12 cellular contexts compared by ENCODE assay signal in genomic region chr11:125990244-125990643, GRCh38. TPM values are rescaled to one million over a fixed set of nuclear protein-coding genes. Genes with fewer than 3 reads are reported as not detected.
DNase-seq lines count a peak whose midpoint lies in the region; ATAC-seq and TF ChIP-seq lines count a peak whose summit lies in the region.
"Had no signal": no experiment of that assay in that cellular context is flagged by ENCODE, and none has a peak within 500 bp of the region (broad histone marks: within the 10 kb centered on the region; RNA-seq: fewer than 3 reads in every experiment).

No MANE protein-coding gene starts in this region.

- POLR2A ChIA-PET in activated CD4-positive, alpha-beta memory T cell treated with anti-CD3 and anti-CD28 coated beads for 36 hours (lab: Charles Lee), result no interaction called here
- POLR2A ChIA-PET in activated CD4-positive, alpha-beta memory T cell treated with anti-CD3 and anti-CD28 coated beads, Interleukin-2, amount 10 ng/mL, durations not matched to agents 7 days and 5 days (lab: Charles Lee), result no interaction called here

- peak; percentile 69 for ATAC-seq in stimulated activated effector memory CD8-positive, alpha-beta T cell treated with anti-CD3 and anti-CD28 coated beads, Interleukin-12 subunit alpha, Interleukin-12 subunit beta, amount 100 ng/mL, for 72 hours
- no peak for ATAC-seq in HG03097 (IDR thresholded peaks at IDR 0.05; ENCODE audit: low FRiP score, unreplicated experiment)
- no peak for ATAC-seq in HG03108 (IDR thresholded peaks at IDR 0.05; ENCODE audit: unreplicated experiment)

- BruUV-seq in Calu3 (replicated peaks; lab: Mats Ljungman, UMichigan), result no TSS peak

- intact Hi-C loops in activated CD4-positive, alpha-beta memory T cell treated with anti-CD3 and anti-CD28 coated beads for 36 hours (cut with micrococcal nuclease), result no loop called here
- intact Hi-C loops in Calu3 (cut with micrococcal nuclease; ENCODE audit: unreplicated experiment), result no loop called here

- no peak overlapping the region for H3K27ac Mint-ChIP-seq in activated CD4-positive, alpha-beta memory T cell treated with anti-CD3 and anti-CD28 coated beads for 36 hours
- no peak overlapping the region for H3K27ac Mint-ChIP-seq in activated CD4-positive, alpha-beta memory T cell treated with anti-CD3 and anti-CD28 coated beads, Interleukin-2, amount 10 ng/mL, durations not matched to agents 7 days and 5 days
- no peak overlapping the region for H3K27ac Mint-ChIP-seq in stimulated activated effector memory CD8-positive, alpha-beta T cell treated with anti-CD3 and anti-CD28 coated beads, Interleukin-12 subunit alpha, Interleukin-12 subunit beta, amount 100 ng/mL, for 72 hours
- no peak overlapping the region for H3K27ac Mint-ChIP-seq in Calu3 (ENCODE audit: unreplicated experiment)
- H3K27ac Mint-ChIP-seq: activated naive CD4-positive, alpha-beta T cell treated with anti-CD3 and anti-CD28 coated beads, Interleukin-2, amount 50 U/mL, for 24 hours; CD14-positive monocyte had no signal

- no peaks in the 10 kb centered on the region for H3K36me3 Mint-ChIP-seq in activated CD4-positive, alpha-beta memory T cell treated with anti-CD3 and anti-CD28 coated beads for 36 hours
- H3K36me3 Mint-ChIP-seq in activated CD4-positive, alpha-beta memory T cell treated with anti-CD3 and anti-CD28 coated beads, Interleukin-2, amount 10 ng/mL, durations not matched to agents 7 days and 5 days (ENCODE audit: low read depth), result no peaks in the 10 kb centered on the region
- H3K36me3 Mint-ChIP-seq in stimulated activated effector memory CD8-positive, alpha-beta T cell treated with anti-CD3 and anti-CD28 coated beads, Interleukin-12 subunit alpha, Interleukin-12 subunit beta, amount 100 ng/mL, for 72 hours, result no peaks in the 10 kb centered on the region
- H3K36me3 Mint-ChIP-seq in Calu3 (ENCODE audit: insufficient read depth, unreplicated experiment), result no peaks in the 10 kb centered on the region
- H3K36me3 Mint-ChIP-seq: CD14-positive monocyte had no signal

- DNase-seq in activated CD4-positive, alpha-beta memory T cell treated with anti-CD3 and anti-CD28 coated beads for 36 hours, result peak; percentile 47
- no peak for DNase-seq in activated CD4-positive, alpha-beta memory T cell treated with anti-CD3 and anti-CD28 coated beads, Interleukin-2, amount 10 ng/mL, durations not matched to agents 7 days and 5 days
- peak; percentile 11 for DNase-seq in glomerular visceral epithelial cell (ENCODE audit: extremely low spot score)
- no peak for DNase-seq in stimulated activated effector memory CD8-positive, alpha-beta T cell treated with anti-CD3 and anti-CD28 coated beads, Interleukin-12 subunit alpha, Interleukin-12 subunit beta, amount 100 ng/mL, for 72 hours (ENCODE audit: low spot score in 2 of 2)
- DNase-seq in Calu3, result no peak

- CTCF ChIA-PET in activated CD4-positive, alpha-beta memory T cell treated with anti-CD3 and anti-CD28 coated beads for 36 hours (lab: Charles Lee), result interaction anchor here (0.5 kb wide), 1 partner anchor 50 kb away, joined by 5 read pairs; no protein-coding TSS in a partner anchor
- CTCF ChIA-PET in activated CD4-positive, alpha-beta memory T cell treated with anti-CD3 and anti-CD28 coated beads, Interleukin-2, amount 10 ng/mL, durations not matched to agents 7 days and 5 days (lab: Charles Lee), result no interaction called here
- CTCF ChIA-PET in Calu3 (lab: Charles Lee), result no interaction called here

- H3K4me3 Mint-ChIP-seq in activated CD4-positive, alpha-beta memory T cell treated with anti-CD3 and anti-CD28 coated beads for 36 hours, result no peak overlapping the region
- H3K4me3 Mint-ChIP-seq in activated CD4-positive, alpha-beta memory T cell treated with anti-CD3 and anti-CD28 coated beads, Interleukin-2, amount 10 ng/mL, durations not matched to agents 7 days and 5 days, result no peak overlapping the region
- no peak overlapping the region for H3K4me3 Mint-ChIP-seq in stimulated activated effector memory CD8-positive, alpha-beta T cell treated with anti-CD3 and anti-CD28 coated beads, Interleukin-12 subunit alpha, Interleukin-12 subunit beta, amount 100 ng/mL, for 72 hours
- no peak overlapping the region for H3K4me3 Mint-ChIP-seq in Calu3 (ENCODE audit: low read depth, unreplicated experiment)
- H3K4me3 Mint-ChIP-seq: activated naive CD4-positive, alpha-beta T cell treated with anti-CD3 and anti-CD28 coated beads, Interleukin-2, amount 50 U/mL, for 24 hours; CD14-positive monocyte had no signal

- no peaks in the 10 kb centered on the region for H3K9me3 Mint-ChIP-seq in activated CD4-positive, alpha-beta memory T cell treated with anti-CD3 and anti-CD28 coated beads for 36 hours
- H3K9me3 Mint-ChIP-seq in activated CD4-positive, alpha-beta memory T cell treated with anti-CD3 and anti-CD28 coated beads, Interleukin-2, amount 10 ng/mL, durations not matched to agents 7 days and 5 days, result no peaks in the 10 kb centered on the region
- H3K9me3 Mint-ChIP-seq in stimulated activated effector memory CD8-positive, alpha-beta T cell treated with anti-CD3 and anti-CD28 coated beads, Interleukin-12 subunit alpha, Interleukin-12 subunit beta, amount 100 ng/mL, for 72 hours, result no peaks in the 10 kb centered on the region
- H3K9me3 Mint-ChIP-seq in Calu3 (ENCODE audit: low read depth, unreplicated experiment), result no peaks in the 10 kb centered on the region
- H3K9me3 Mint-ChIP-seq: activated naive CD4-positive, alpha-beta T cell treated with anti-CD3 and anti-CD28 coated beads, Interleukin-2, amount 50 U/mL, for 24 hours had no signal

- peaks cover under 1% of the 10 kb centered on the region for H3K27me3 Mint-ChIP-seq in activated CD4-positive, alpha-beta memory T cell treated with anti-CD3 and anti-CD28 coated beads for 36 hours
- peaks cover 10% of the 10 kb centered on the region for H3K27me3 Mint-ChIP-seq in activated CD4-positive, alpha-beta memory T cell treated with anti-CD3 and anti-CD28 coated beads, Interleukin-2, amount 10 ng/mL, durations not matched to agents 7 days and 5 days
- no peaks in the 10 kb centered on the region for H3K27me3 Mint-ChIP-seq in Calu3 (ENCODE audit: unreplicated experiment)
- H3K27me3 Mint-ChIP-seq: activated naive CD4-positive, alpha-beta T cell treated with anti-CD3 and anti-CD28 coated beads, Interleukin-2, amount 50 U/mL, for 24 hours had no signal

- H3K4me1 Mint-ChIP-seq in activated CD4-positive, alpha-beta memory T cell treated with anti-CD3 and anti-CD28 coated beads for 36 hours (ENCODE audit: low read depth), result peaks cover 12% of the 10 kb centered on the region
- H3K4me1 Mint-ChIP-seq in activated CD4-positive, alpha-beta memory T cell treated with anti-CD3 and anti-CD28 coated beads, Interleukin-2, amount 10 ng/mL, durations not matched to agents 7 days and 5 days, result peaks cover 11% of the 10 kb centered on the region
- H3K4me1 Mint-ChIP-seq in stimulated activated effector memory CD8-positive, alpha-beta T cell treated with anti-CD3 and anti-CD28 coated beads, Interleukin-12 subunit alpha, Interleukin-12 subunit beta, amount 100 ng/mL, for 72 hours, result no peaks in the 10 kb centered on the region
- no peaks in the 10 kb centered on the region for H3K4me1 Mint-ChIP-seq in Calu3 (ENCODE audit: low read depth, unreplicated experiment)
- H3K4me1 Mint-ChIP-seq: activated naive CD4-positive, alpha-beta T cell treated with anti-CD3 and anti-CD28 coated beads, Interleukin-2, amount 50 U/mL, for 24 hours; CD14-positive monocyte had no signal

- no peak for TF ChIP-seq CTCF in Calu3 (IDR thresholded peaks at IDR 0.05; ENCODE audit: unreplicated experiment)

TF ChIP-seq in PFSK-1, 5 proteins besides CTCF, POLR2A, EP300 and RAD21:
- TF ChIP-seq TAF1 (IDR thresholded peaks at IDR 0.05; ENCODE audit: borderline replicate concordance, insufficient read depth, low read length) (0 out of 2 replicates have a peak, but pooled peaks have one; percentile 29), REST (IDR thresholded peaks at IDR 0.05; ENCODE audit: insufficient read depth in 1 of 2, low read depth in 2 of 2, low read length in 2 of 2) (no peak)

RNA-seq across cellular contexts. Expression of gene VSIG10L2, which starts 44.4 kb away (rescaled TPM):
- total RNA-seq in activated CD4-positive, alpha-beta memory T cell treated with anti-CD3 and anti-CD28 coated beads for 36 hours, result not detected
- total RNA-seq in activated CD4-positive, alpha-beta memory T cell treated with anti-CD3 and anti-CD28 coated beads, Interleukin-2, amount 10 ng/mL, durations not matched to agents 7 days and 5 days, result not detected
- polyA plus RNA-seq in PFSK-1 (2012; ENCODE audit: insufficient read length, low read depth), result not detected
- total RNA-seq in Calu3 (2022), result not detected in 2 replicates
- total RNA-seq: glomerular endothelial cell, subcutaneous adipose tissue had no signal
- polyA plus RNA-seq: CD14-positive monocyte had no signal

Comparison
In these comparisons a context has a peak if more than half of its experiments do, and no peak if none do; other contexts are left out.
1. DNase-seq: peak in activated CD4-positive, alpha-beta memory T cell treated with anti-CD3 and anti-CD28 coated beads for 36 hours (single experiment) and glomerular visceral epithelial cell (single experiment); none in activated CD4-positive, alpha-beta memory T cell treated with anti-CD3 and anti-CD28 coated beads, Interleukin-2, amount 10 ng/mL, durations not matched to agents 7 days and 5 days (single experiment), stimulated activated effector memory CD8-positive, alpha-beta T cell treated with anti-CD3 and anti-CD28 coated beads, Interleukin-12 subunit alpha, Interleukin-12 subunit beta, amount 100 ng/mL, for 72 hours (0 of 2) and Calu3 (single experiment).